In genomic region chr3:137582484-137582883, GRCh38 we compare ENCODE assay signal across 20 cellular contexts.
"Had no signal": no experiment of that assay in that cellular context is flagged by ENCODE, and none has a peak within 500 bp of the region (broad histone marks: within the 10 kb centered on the region; RNA-seq: fewer than 3 reads in every experiment).

No MANE protein-coding gene starts in this region.

- H3K27ac ChIP-seq: brain microvascular endothelial cell, colonic mucosa, gastrocnemius medialis, heart left ventricle, left lung, right atrium auricular region, tibial nerve had no signal

- H3K4me1 ChIP-seq: colonic mucosa, gastrocnemius medialis, heart left ventricle, left lung, right atrium auricular region, tibial nerve had no signal

- H3K9me3 ChIP-seq: colonic mucosa, gastrocnemius medialis, right atrium auricular region had no signal

- DNase-seq: activated CD4-positive, alpha-beta T cell treated with anti-CD3 and anti-CD28 coated beads, Interleukin-2, amount 10 ng/mL, durations not matched to agents 24 days and 14 days; activated CD8-positive, alpha-beta T cell treated with anti-CD3 and anti-CD28 coated beads, Interleukin-2, amount 10 ng/mL, durations not matched to agents 7 days and 5 days; activated naive CD4-positive, alpha-beta T cell treated with Interleukin-2 at 50 U/mL for 16 hours; activated T-cell treated with anti-CD3 and anti-CD28 coated beads, Interleukin-2, amount 50 U/mL, for 24 hours; anterior cingulate cortex; brain microvascular endothelial cell; central memory CD4-positive, alpha-beta T cell; colonic mucosa; gastrocnemius medialis; heart left ventricle; left lung; nephron progenitor cell; stimulated activated CD4-positive, alpha-beta T cell treated with anti-CD3 and anti-CD28 coated beads, Interleukin-2, amount 100 ng/mL, for 24 hours; stimulated activated naive CD8-positive, alpha-beta T cell treated with anti-CD3 and anti-CD28 coated beads, Interleukin-15, Interleukin-2, amounts not matched to agents 100 U/mL and 50 U/mL, for 24 hours; substantia nigra; T-helper 1 cell; T-helper 9 cell had no signal

- H3K4me3 ChIP-seq: colonic mucosa, gastrocnemius medialis, heart left ventricle, left lung, right atrium auricular region, tibial nerve had no signal

- FAIRE-seq: urothelium cell line had no signal

- H3K36me3 ChIP-seq: brain microvascular endothelial cell, colonic mucosa, gastrocnemius medialis, heart left ventricle, left lung, right atrium auricular region, tibial nerve had no signal

- H3K27me3 ChIP-seq: brain microvascular endothelial cell, colonic mucosa, gastrocnemius medialis, left lung, right atrium auricular region, tibial nerve had no signal
